Comparison of ENCODE assay signal across 9 cellular contexts in the genomic region with DNA sequence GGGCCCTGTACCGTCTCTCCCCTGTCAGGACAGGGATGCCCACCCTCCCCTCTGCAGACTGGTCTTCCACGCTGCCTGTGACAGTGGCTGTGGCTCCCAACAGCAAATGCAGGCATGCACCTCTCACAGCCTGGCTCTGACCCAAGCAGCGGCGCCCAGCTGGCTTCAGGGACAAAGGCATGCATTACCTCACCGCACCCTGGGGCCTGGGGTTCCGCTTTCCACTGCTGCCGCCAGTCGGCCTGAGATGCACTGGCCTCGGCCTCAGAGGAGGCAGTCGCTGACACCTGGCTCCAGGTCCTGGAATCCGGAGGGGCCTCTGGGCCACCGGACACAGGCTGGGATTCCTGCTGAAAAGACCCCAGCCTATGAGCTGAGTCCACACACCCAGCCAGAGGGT.
DNase-seq lines count a peak whose midpoint lies in the region; ATAC-seq and TF ChIP-seq lines count a peak whose summit lies in the region.
"Had no signal": no experiment of that assay in that cellular context is flagged by ENCODE, and none has a peak within 500 bp of the region (broad histone marks: within the 10 kb centered on the region; RNA-seq: fewer than 3 reads in every experiment).

No MANE protein-coding gene starts in this region.

- no peaks in the 10 kb centered on the region for H3K36me3 ChIP-seq in cardiac muscle cell
- H3K36me3 ChIP-seq in CD4-positive, alpha-beta memory T cell (ENCODE audit: insufficient read depth, low read length) = no peaks in the 10 kb centered on the region

- DNase-seq in NCI-H1694 (lab: John Stamatoyannopoulos, UW) (peak; percentile 10), NCI-H1694 treated with DMSO at 0.1 percent for 48 hours (lab: John Stamatoyannopoulos, UW) (no peak), RPMI8226 (peak; percentile 91), cardiac muscle cell (ENCODE audit: low read depth in 1 of 2, low spot score in 1 of 2) (peak; percentile 17 to 28), sciatic nerve (ENCODE audit: low spot score) (peak; percentile 38), foreskin melanocyte (no peak)
- no peak for DNase-seq in activated CD4-positive, alpha-beta T cell treated with anti-CD3 and anti-CD28 coated beads, Interleukin-2, amount 50 U/mL, for 1 hour
- no peak for DNase-seq in CD4-positive, alpha-beta memory T cell

- no peak for ATAC-seq in sciatic nerve

- H3K4me3 Mint-ChIP-seq in CD4-positive, alpha-beta memory T cell = no peak overlapping the region
- H3K4me3 Mint-ChIP-seq: IgD-negative memory B cell had no signal

- H3K27ac ChIP-seq in cardiac muscle cell = no peak overlapping the region
- H3K27ac ChIP-seq in CD4-positive, alpha-beta memory T cell (ENCODE audit: low read depth, low read length) = no peak overlapping the region

- peaks cover 1 to 2% of the 10 kb centered on the region in 2 donors for H3K27me3 Mint-ChIP-seq in CD4-positive, alpha-beta memory T cell

- H3K4me3 ChIP-seq in cardiac muscle cell = no peak overlapping the region
- H3K4me3 ChIP-seq in CD4-positive, alpha-beta memory T cell (ENCODE audit: low read length in 2 of 2) = no peak overlapping the region

- H3K36me3 Mint-ChIP-seq in CD4-positive, alpha-beta memory T cell = no peaks in the 10 kb centered on the region

- intact Hi-C loops in sciatic nerve (cut with DNase I) = no loop called here
- intact Hi-C loops in CD4-positive, alpha-beta memory T cell (cut with micrococcal nuclease) = no loop called here

- no peak overlapping the region for H3K27ac Mint-ChIP-seq in CD4-positive, alpha-beta memory T cell
- H3K27ac Mint-ChIP-seq: IgD-negative memory B cell had no signal

- POLR2A ChIA-PET in CD4-positive, alpha-beta memory T cell (lab: Charles Lee; ENCODE audit: partially characterized antibody) = no interaction called here

- H3K9me3 Mint-ChIP-seq in CD4-positive, alpha-beta memory T cell = peaks cover 0 to 3% (median 0%) of the 10 kb centered on the region in 8 donors

- no peaks in the 10 kb centered on the region for H3K4me1 Mint-ChIP-seq in CD4-positive, alpha-beta memory T cell

- peaks cover 2% of the 10 kb centered on the region for H3K27me3 ChIP-seq in cardiac muscle cell
- no peaks in the 10 kb centered on the region for H3K27me3 ChIP-seq in CD4-positive, alpha-beta memory T cell (ENCODE audit: insufficient read depth, low read length)

- TF ChIP-seq CTCF in cardiac muscle cell (IDR thresholded peaks at IDR 0.05; ENCODE audit: low read depth, low read length) = no peak

- peaks cover 29% of the 10 kb centered on the region for H3K4me1 ChIP-seq in cardiac muscle cell (ENCODE audit: low read depth)
- no peaks in the 10 kb centered on the region for H3K4me1 ChIP-seq in CD4-positive, alpha-beta memory T cell (ENCODE audit: insufficient read depth, low read length)

- H3K9me3 ChIP-seq in cardiac muscle cell (ENCODE audit: low read depth) = no peaks in the 10 kb centered on the region
- H3K9me3 ChIP-seq in CD4-positive, alpha-beta memory T cell (ENCODE audit: control insufficient read depth in 1 of 2, low read length in 2 of 2) = no peaks in the 10 kb centered on the region

- CTCF ChIA-PET in CD4-positive, alpha-beta memory T cell (lab: Charles Lee; ENCODE audit: partially characterized antibody) = no interaction called here

Comparison
In these comparisons a context has a peak if more than half of its experiments do, and no peak if none do; other contexts are left out.
1. DNase-seq: peak in NCI-H1694 (single experiment), RPMI8226 (single experiment), cardiac muscle cell (2 of 2) and sciatic nerve (single experiment); none in NCI-H1694 treated with DMSO at 0.1 percent for 48 hours (single experiment), foreskin melanocyte (single experiment), activated CD4-positive, alpha-beta T cell treated with anti-CD3 and anti-CD28 coated beads, Interleukin-2, amount 50 U/mL, for 1 hour (single experiment) and CD4-positive, alpha-beta memory T cell (0 of 5).